In genomic region chr11:3609416-3610265, GRCh38 we compare ENCODE assay signal across 8 cellular contexts. TPM values are rescaled to one million over a fixed set of nuclear protein-coding genes. Genes with fewer than 3 reads are reported as not detected.
DNase-seq lines count a peak whose midpoint lies in the region; ATAC-seq and TF ChIP-seq lines count a peak whose summit lies in the region.

No MANE protein-coding gene starts in this region.

- intact Hi-C loops in psoas muscle (cut with DNase I): loop anchor here in 1 of 2 donors (10.0 kb wide), 1 partner anchor 155 kb away; no protein-coding TSS in a partner anchor

- H3K9me3 ChIP-seq in WERI-Rb-1 (ENCODE audit: severe bottlenecking) (peaks cover 3% of the 10 kb centered on the region), psoas muscle (peaks cover 4% of the 10 kb centered on the region)

- peaks cover 6% of the 10 kb centered on the region for H3K4me1 Mint-ChIP-seq in activated CD8-positive, alpha-beta memory T cell treated with anti-CD3 and anti-CD28 coated beads, Interleukin-2, amount 10 ng/mL, durations not matched to agents 7 days and 5 days

- 53 to 69% (median 56%) methylated on average over 7 of the region's 7 CpGs for WGBS in psoas muscle, 3 donors

- no peak for ATAC-seq in psoas muscle
- no peak for ATAC-seq in activated CD8-positive, alpha-beta memory T cell treated with anti-CD3 and anti-CD28 coated beads, Interleukin-2, amount 10 ng/mL, durations not matched to agents 7 days and 5 days

- no peaks in the 10 kb centered on the region for H3K36me3 Mint-ChIP-seq in activated CD8-positive, alpha-beta memory T cell treated with anti-CD3 and anti-CD28 coated beads, Interleukin-2, amount 10 ng/mL, durations not matched to agents 7 days and 5 days

- TF ChIP-seq CTCF in WERI-Rb-1 (IDR thresholded peaks at IDR 0.05; ENCODE audit: low read depth, low read length) (peak; percentile 77), foreskin fibroblast (IDR thresholded peaks at IDR 0.05; ENCODE audit: low read depth, low read length) (peak; percentile 83), psoas muscle (IDR thresholded peaks at IDR 0.05) (peak; percentile 89)

- H3K27ac ChIP-seq in WERI-Rb-1 (no peak overlapping the region), psoas muscle (no peak overlapping the region)

- peaks cover 4% of the 10 kb centered on the region for H3K27me3 Mint-ChIP-seq in activated CD8-positive, alpha-beta memory T cell treated with anti-CD3 and anti-CD28 coated beads, Interleukin-2, amount 10 ng/mL, durations not matched to agents 7 days and 5 days

- in situ Hi-C loops in KBM-7 (cut with MboI; ENCODE audit: low pct_unique_long_range_greater_than_20kb, low sequenced_read_pairs): no loop called here

- CTCF ChIA-PET in activated CD8-positive, alpha-beta memory T cell treated with anti-CD3 and anti-CD28 coated beads, Interleukin-2, amount 10 ng/mL, durations not matched to agents 7 days and 5 days (lab: Charles Lee): interaction anchor here (1.0 to 2.1 kb wide), 3 partner anchors 11 to 199 kb away, joined by 3 to 7 read pairs (median 4); partner anchors contain the start of gene PGAP2

- no peak overlapping the region for H3K27ac Mint-ChIP-seq in activated CD8-positive, alpha-beta memory T cell treated with anti-CD3 and anti-CD28 coated beads, Interleukin-2, amount 10 ng/mL, durations not matched to agents 7 days and 5 days

- H3K4me3 Mint-ChIP-seq in activated CD8-positive, alpha-beta memory T cell treated with anti-CD3 and anti-CD28 coated beads, Interleukin-2, amount 10 ng/mL, durations not matched to agents 7 days and 5 days: no peak overlapping the region

- peaks cover 22% of the 10 kb centered on the region for H3K4me1 ChIP-seq in psoas muscle

- H3K36me3 ChIP-seq in WERI-Rb-1 (no peaks in the 10 kb centered on the region), psoas muscle (ENCODE audit: insufficient read depth in 1 of 2, low read depth in 1 of 2) (no peaks in the 10 kb centered on the region)

- no peaks in the 10 kb centered on the region for H3K27me3 ChIP-seq in WERI-Rb-1 (ENCODE audit: insufficient read depth, low read depth, severe bottlenecking)
- no peaks in the 10 kb centered on the region for H3K27me3 ChIP-seq in psoas muscle (ENCODE audit: insufficient read depth in 3 of 3, low read length in 2 of 3)

- peak; percentile 31 for DNase-seq in SIG-M5 treated with dmso at 0.1 percent for 504 hours (lab: John Stamatoyannopoulos, UW; ENCODE audit: unreplicated experiment)
- no peak for DNase-seq in SIG-M5 (lab: John Stamatoyannopoulos, UW)
- DNase-seq in KBM-7: peak; percentile 67
- DNase-seq in WERI-Rb-1: peak; percentile 34
- peak; percentile 34 to 70 for DNase-seq in foreskin fibroblast
- DNase-seq in psoas muscle: no peak
- DNase-seq in HuH-7.5 (ENCODE audit: low spot score): no peak
- no peak for DNase-seq in activated CD8-positive, alpha-beta memory T cell treated with anti-CD3 and anti-CD28 coated beads, Interleukin-2, amount 10 ng/mL, durations not matched to agents 7 days and 5 days

- H3K4me3 ChIP-seq in WERI-Rb-1 (ENCODE audit: low read depth, low read length) (no peak overlapping the region), foreskin fibroblast (ENCODE audit: low read depth in 1 of 2, low read length in 2 of 2) (no peak overlapping the region), psoas muscle (no peak overlapping the region)

- peaks cover 3% of the 10 kb centered on the region for H3K9me3 Mint-ChIP-seq in activated CD8-positive, alpha-beta memory T cell treated with anti-CD3 and anti-CD28 coated beads, Interleukin-2, amount 10 ng/mL, durations not matched to agents 7 days and 5 days (ENCODE audit: low read depth)

RNA-seq across cellular contexts. Expression of gene ART5, which starts 32.2 kb away (rescaled TPM):
- total RNA-seq in psoas muscle: 1 to 10 TPM; 1.4 to 4.4 (median 2.8) TPM
- 1 to 10 TPM in 1 of 3 donors, under 1 TPM in 2; 0.65 to 2.4 (median 0.99) TPM for polyA plus RNA-seq in psoas muscle
- not detected for total RNA-seq in activated CD8-positive, alpha-beta memory T cell treated with anti-CD3 and anti-CD28 coated beads, Interleukin-2, amount 10 ng/mL, durations not matched to agents 7 days and 5 days

RNA-seq across cellular contexts. Expression of gene ART1, which starts 35.3 kb away (rescaled TPM):
- 10 to 100 TPM; 14.5 to 33.0 (median 24.9) TPM for total RNA-seq in psoas muscle
- polyA plus RNA-seq in psoas muscle: 1 to 10 TPM in 1 of 3 donors, under 1 TPM in 2; 0.26 to 2.9 (median 0.62) TPM
- total RNA-seq in activated CD8-positive, alpha-beta memory T cell treated with anti-CD3 and anti-CD28 coated beads, Interleukin-2, amount 10 ng/mL, durations not matched to agents 7 days and 5 days: not detected

Comparison
In these comparisons a context has a peak if more than half of its experiments do, and no peak if none do; other contexts are left out.
1. DNase-seq: peak in SIG-M5 treated with dmso at 0.1 percent for 504 hours (single experiment), KBM-7 (single experiment), WERI-Rb-1 (single experiment) and foreskin fibroblast (2 of 2); none in SIG-M5 (single experiment), psoas muscle (0 of 2), HuH-7.5 (single experiment) and activated CD8-positive, alpha-beta memory T cell treated with anti-CD3 and anti-CD28 coated beads, Interleukin-2, amount 10 ng/mL, durations not matched to agents 7 days and 5 days (single experiment).
2. RNA of gene ART1, which starts 35.3 kb away (total RNA-seq): 14.5 to 33.0 TPM in psoas muscle; not detected in activated CD8-positive, alpha-beta memory T cell treated with anti-CD3 and anti-CD28 coated beads, Interleukin-2, amount 10 ng/mL, durations not matched to agents 7 days and 5 days; every median in the first group is over 10 times any median in the second.
3. Peak in every context shown above with its lines, with median percentiles within 50 percentile points of each other: CTCF ChIP-seq.